ENCODE assay signal across 26 cellular contexts in genomic region chr3:144096016-144096415, GRCh38.
"Had no signal": no experiment of that assay in that cellular context is flagged by ENCODE, and none has a peak within 500 bp of the region (broad histone marks: within the 10 kb centered on the region; RNA-seq: fewer than 3 reads in every experiment).

No MANE protein-coding gene starts in this region.

- H3K9me3 ChIP-seq: pancreas, right atrium auricular region, suprapubic skin, transverse colon, vagina had no signal

- ATAC-seq: left lobe of liver; natural killer cell; pancreas; sciatic nerve; stimulated activated naive CD8-positive, alpha-beta T cell treated with anti-CD3 and anti-CD28 coated beads, Interleukin-15, amount 100 ng/mL, for 72 hours had no signal

- H3K9me3 Mint-ChIP-seq: memory B cell; stimulated activated naive CD8-positive, alpha-beta T cell treated with anti-CD3 and anti-CD28 coated beads, Interleukin-15, amount 100 ng/mL, for 72 hours had no signal

- H3K4me1 Mint-ChIP-seq: memory B cell; natural killer cell; stimulated activated naive CD8-positive, alpha-beta T cell treated with anti-CD3 and anti-CD28 coated beads, Interleukin-15, amount 100 ng/mL, for 72 hours had no signal

- H3K27ac ChIP-seq: dorsolateral prefrontal cortex, epithelial cell of prostate, esophagus muscularis mucosa, neutrophil, pancreas, right atrium auricular region, suprapubic skin, transverse colon, vagina had no signal

- H3K4me3 Mint-ChIP-seq: endodermal cell; memory B cell; natural killer cell; stimulated activated naive CD8-positive, alpha-beta T cell treated with anti-CD3 and anti-CD28 coated beads, Interleukin-15, amount 100 ng/mL, for 72 hours had no signal

- H3K27me3 Mint-ChIP-seq: progenitor cell of endocrine pancreas; stimulated activated naive CD8-positive, alpha-beta T cell treated with anti-CD3 and anti-CD28 coated beads, Interleukin-15, amount 100 ng/mL, for 72 hours had no signal

- H3K36me3 Mint-ChIP-seq: memory B cell, natural killer cell had no signal

- H3K27ac Mint-ChIP-seq: memory B cell, natural killer cell, progenitor cell of endocrine pancreas had no signal

- H3K4me1 ChIP-seq: esophagus muscularis mucosa, pancreas, right atrium auricular region, suprapubic skin, transverse colon, vagina had no signal

- H3K4me3 ChIP-seq: dorsolateral prefrontal cortex, esophagus muscularis mucosa, lung, pancreas, right atrium auricular region, smooth muscle cell, suprapubic skin, transverse colon, vagina had no signal

- H3K36me3 ChIP-seq: esophagus muscularis mucosa, neutrophil, pancreas, right atrium auricular region, suprapubic skin, transverse colon, vagina had no signal

- H3K27me3 ChIP-seq: dorsolateral prefrontal cortex, esophagus muscularis mucosa, neutrophil, pancreas, right atrium auricular region, suprapubic skin, transverse colon, vagina had no signal

- DNase-seq: dorsolateral prefrontal cortex; effector CD4-positive, alpha-beta T cell; endodermal cell; head of caudate nucleus; kidney; natural killer cell; pancreas; stimulated activated CD4-positive, alpha-beta T cell treated with anti-CD3 and anti-CD28 coated beads, Interleukin-12 subunit alpha, Interleukin-12 subunit beta, amount 100 ng/mL, for 4 hours; stimulated activated CD4-positive, alpha-beta T cell treated with anti-CD3 and anti-CD28 coated beads, Interleukin-1b, Interleukin-23, amount 100 ng/mL, for 48 hours; stimulated activated CD4-positive, alpha-beta T cell treated with anti-CD3 and anti-CD28 coated beads, Interleukin-4, amount 100 ng/mL, for 1 hour; stimulated activated CD8-positive, alpha-beta memory T cell treated with anti-CD3 and anti-CD28 coated beads, Interleukin-4, amount 100 ng/mL, for 48 hours; stimulated activated naive CD4-positive, alpha-beta T cell; stimulated activated naive CD8-positive, alpha-beta T cell treated with anti-CD3 and anti-CD28 coated beads, Interleukin-15, amount 100 ng/mL, for 72 hours; transverse colon had no signal

- H3K4me2 ChIP-seq: smooth muscle cell had no signal
